Comparison of ENCODE assay signal across 34 cellular contexts in the genomic region with DNA sequence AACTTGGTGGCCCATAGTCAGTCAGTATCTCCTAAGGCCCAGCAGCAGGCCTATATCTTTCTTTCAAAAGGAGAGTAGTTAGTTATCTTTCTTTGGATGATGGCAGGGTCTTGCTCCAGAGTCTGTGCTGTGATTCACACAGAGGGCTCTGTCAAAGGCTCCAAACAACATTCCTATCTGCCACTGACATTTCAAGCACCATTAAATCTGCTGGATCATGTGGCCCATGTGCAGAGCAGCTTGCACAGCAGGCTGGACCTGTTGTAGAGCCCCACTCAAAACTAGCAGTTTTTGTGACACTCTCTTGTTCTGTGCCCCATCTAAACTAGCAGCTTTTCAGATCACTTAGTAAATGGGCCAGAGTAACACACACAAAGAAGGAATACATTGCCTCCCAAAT.
A peak's percentile ranks its signal among the peaks of the same experiment; 100 is the strongest.
DNase-seq lines count a peak whose midpoint lies in the region; ATAC-seq and TF ChIP-seq lines count a peak whose summit lies in the region.
"Had no signal": no experiment of that assay in that cellular context is flagged by ENCODE, and none has a peak within 500 bp of the region (broad histone marks: within the 10 kb centered on the region; RNA-seq: fewer than 3 reads in every experiment).

No MANE protein-coding gene starts in this region.

- H3K36me3 Mint-ChIP-seq in mesothelial cell of epicardium (peaks cover 20% of the 10 kb centered on the region), endothelial cell (ENCODE audit: low read depth, unreplicated experiment) (peaks cover 6% of the 10 kb centered on the region)

- intact Hi-C loops in IMR-90 (cut with micrococcal nuclease) = no loop called here

- H3K23ac ChIP-seq in IMR-90 (ENCODE audit: low read depth, low read length) = no peak overlapping the region

- no peak overlapping the region for H2AFZ ChIP-seq in IMR-90 (replicated peaks; ENCODE audit: low read length, poor library complexity)

- H3K27ac Mint-ChIP-seq in mesothelial cell of epicardium (peak overlapping the region; percentile 2), endothelial cell (ENCODE audit: unreplicated experiment) (no peak overlapping the region)
- H3K27ac Mint-ChIP-seq: activated naive CD8-positive, alpha-beta T cell treated with anti-CD3 and anti-CD28 coated beads, Interleukin-2, amount 10 ng/mL, durations not matched to agents 7 days and 5 days had no signal

- H3K4me2 ChIP-seq in IMR-90 (ENCODE audit: low read depth, low read length) = no peak overlapping the region
- H3K4me2 ChIP-seq: SK-N-SH had no signal

- H2AK9ac ChIP-seq in IMR-90 (replicated peaks; ENCODE audit: low read depth, low read length, poor library complexity) = no peak overlapping the region

- H3K9me3 ChIP-seq in IMR-90 (ENCODE audit: control insufficient read depth, insufficient read depth, low read length) = no peaks in the 10 kb centered on the region
- H3K9me3 ChIP-seq: Caco-2, heart right ventricle, left ventricle myocardium inferior, ovary, SK-N-SH had no signal

- H3K4me3 ChIP-seq in AG10803 (ENCODE audit: low read length) (no peak overlapping the region), IMR-90 (ENCODE audit: insufficient read depth, low read depth, low read length) (no peak overlapping the region), fibroblast of villous mesenchyme (ENCODE audit: low read depth, low read length) (no peak overlapping the region)
- H3K4me3 ChIP-seq: dorsolateral prefrontal cortex, heart right ventricle, K562, left ventricle myocardium inferior, ovary had no signal

- no peak for TF ChIP-seq POLR2A in IMR-90 (IDR thresholded peaks at IDR 0.05; ENCODE audit: low read depth, low read length)

- DNase-seq in AG10803 (ENCODE audit: low read depth) (peak; percentile 26), IMR-90 (peak; percentile 14), fibroblast of villous mesenchyme (ENCODE audit: low read depth) (peak; percentile 25), mesothelial cell of epicardium (ENCODE audit: low spot score in 2 of 2, unreplicated experiment in 2 of 2) (no peak), endothelial cell (ENCODE audit: low spot score) (no peak)
- DNase-seq: activated CD4-positive, alpha-beta T cell treated with anti-CD3 and anti-CD28 coated beads for 4 hours; activated CD8-positive, alpha-beta memory T cell treated with anti-CD3 and anti-CD28 coated beads for 24 hours; activated gamma-delta T cell; activated naive CD8-positive, alpha-beta T cell treated with anti-CD3 and anti-CD28 coated beads, Interleukin-2, amount 10 ng/mL, durations not matched to agents 7 days and 5 days; activated T-cell treated with anti-CD3 and anti-CD28 coated beads, Interleukin-2, amount 50 U/mL, for 1 hour; C1 segment of cervical spinal cord; Caco-2; DND-41; dorsolateral prefrontal cortex; HCEC 1CT; heart right ventricle; left ventricle myocardium inferior; naive thymus-derived CD8-positive, alpha-beta T cell; NCI-H1105; NCI-H1930; NCI-H345; NCI-H774; ovary; SK-N-SH; stimulated activated CD4-positive, alpha-beta T cell treated with anti-CD3 and anti-CD28 coated beads, Interleukin-12 subunit alpha, Interleukin-12 subunit beta, amount 100 ng/mL, for 4 hours; stimulated activated CD4-positive, alpha-beta T cell treated with anti-CD3 and anti-CD28 coated beads, Interleukin-4, amount 100 ng/mL, for 24 hours; substantia nigra; T-helper 2 cell had no signal

- H3K4me1 Mint-ChIP-seq in mesothelial cell of epicardium = peaks cover 23% of the 10 kb centered on the region
- H3K4me1 Mint-ChIP-seq in endothelial cell (ENCODE audit: unreplicated experiment) = no peaks in the 10 kb centered on the region

- H3K9me3 Mint-ChIP-seq in mesothelial cell of epicardium = no peaks in the 10 kb centered on the region
- no peaks in the 10 kb centered on the region for H3K9me3 Mint-ChIP-seq in endothelial cell (ENCODE audit: unreplicated experiment)
- H3K9me3 Mint-ChIP-seq: activated naive CD8-positive, alpha-beta T cell treated with anti-CD3 and anti-CD28 coated beads, Interleukin-2, amount 10 ng/mL, durations not matched to agents 7 days and 5 days; naive thymus-derived CD8-positive, alpha-beta T cell; stimulated activated effector memory CD8-positive, alpha-beta T cell treated with anti-CD3 and anti-CD28 coated beads, Interleukin-12 subunit alpha, Interleukin-12 subunit beta, amount 100 ng/mL, for 72 hours had no signal

- H4K8ac ChIP-seq in IMR-90 (ENCODE audit: low read depth in 2 of 2, low read length in 2 of 2) = no peak overlapping the region

- TF ChIP-seq RAD21 in IMR-90 (IDR thresholded peaks at IDR 0.05; ENCODE audit: low read length) = no peak

- no peaks in the 10 kb centered on the region for H3K27me3 ChIP-seq in IMR-90 (ENCODE audit: control insufficient read depth, insufficient read depth, low read length)
- H3K27me3 ChIP-seq: dorsolateral prefrontal cortex, heart right ventricle, ovary had no signal

- no peak overlapping the region for H2BK120ac ChIP-seq in IMR-90 (ENCODE audit: low read depth, low read length)

- no peak overlapping the region for H2BK15ac ChIP-seq in IMR-90 (ENCODE audit: low read depth, low read length)

- H3K27me3 Mint-ChIP-seq in mesothelial cell of epicardium (ENCODE audit: low read depth) (no peaks in the 10 kb centered on the region), endothelial cell (ENCODE audit: unreplicated experiment) (peaks cover 3% of the 10 kb centered on the region)
- H3K27me3 Mint-ChIP-seq: activated naive CD8-positive, alpha-beta T cell treated with anti-CD3 and anti-CD28 coated beads, Interleukin-2, amount 10 ng/mL, durations not matched to agents 7 days and 5 days; naive thymus-derived CD8-positive, alpha-beta T cell had no signal

- peaks cover 32% of the 10 kb centered on the region for H3K36me3 ChIP-seq in IMR-90 (ENCODE audit: control insufficient read depth, insufficient read depth, low read length)
- H3K36me3 ChIP-seq: ovary had no signal

- no peak overlapping the region for H2BK20ac ChIP-seq in IMR-90 (ENCODE audit: low read depth, low read length)

- no peak overlapping the region for H2BK5ac ChIP-seq in IMR-90 (ENCODE audit: low read depth, low read length, poor library complexity, severe bottlenecking)

- CTCF ChIA-PET in IMR-90 (lab: Yijun Ruan, JAX) = no interaction called here

- H4K5ac ChIP-seq in IMR-90 (ENCODE audit: low read depth, low read length) = no peak overlapping the region

- dilution Hi-C loops in IMR-90 (cut with HindIII; ENCODE audit: low sequenced_read_pairs, unreplicated experiment) = no loop called here

- ATAC-seq in IMR-90 (ENCODE audit: low read depth) = no peak
- ATAC-seq in SK-N-SH treated with all-trans-retinoic acid at 6 μM for 48 hours = no peak
- ATAC-seq in HG02588 (IDR thresholded peaks at IDR 0.05; ENCODE audit: unreplicated experiment) = no peak
- no peak for ATAC-seq in GM19351 (IDR thresholded peaks at IDR 0.05; ENCODE audit: unreplicated experiment)
- ATAC-seq: K562; naive thymus-derived CD8-positive, alpha-beta T cell; stimulated activated effector memory CD8-positive, alpha-beta T cell treated with anti-CD3 and anti-CD28 coated beads, Interleukin-12 subunit alpha, Interleukin-12 subunit beta, amount 100 ng/mL, for 72 hours had no signal

- peaks cover 2% of the 10 kb centered on the region; the same call in 1 of the 2 replicates for H3K4me1 ChIP-seq in IMR-90 (ENCODE audit: control insufficient read depth, insufficient read depth, low read length)
- H3K4me1 ChIP-seq: Caco-2 had no signal

- H3K27ac ChIP-seq in IMR-90 (ENCODE audit: insufficient read depth, low read length) = no peak overlapping the region
- H3K27ac ChIP-seq: dorsolateral prefrontal cortex, heart right ventricle, left ventricle myocardium inferior, ovary, RWPE1 had no signal

- no peak overlapping the region for H3K4ac ChIP-seq in IMR-90 (ENCODE audit: low read depth, low read length)

- peaks cover 2% of the 10 kb centered on the region; the same call in 1 of the 2 replicates for H4K20me1 ChIP-seq in IMR-90 (ENCODE audit: insufficient read depth, low read length)

- no peak overlapping the region for H3K9ac ChIP-seq in IMR-90 (ENCODE audit: low read depth, low read length)
- H3K9ac ChIP-seq: SK-N-SH had no signal

- BruUV-seq in IMR-90 (replicated peaks; lab: Mats Ljungman, UMichigan) = no TSS peak

- TF ChIP-seq CTCF in AG10803 (conservative IDR thresholded peaks at IDR 0.05; ENCODE audit: low read length) (no peak), IMR-90 (conservative IDR thresholded peaks at IDR 0.05; ENCODE audit: low read depth, low read length) (no peak), fibroblast of villous mesenchyme (IDR thresholded peaks at IDR 0.05; ENCODE audit: insufficient read depth, low read depth, low read length) (no peak), mesothelial cell of epicardium (IDR thresholded peaks at IDR 0.05; ENCODE audit: unreplicated experiment) (no peak), endothelial cell (IDR thresholded peaks at IDR 0.05; ENCODE audit: unreplicated experiment) (no peak)

- H2AK5ac ChIP-seq in IMR-90 (ENCODE audit: low read depth, low read length) = no peak overlapping the region

- no peak overlapping the region for H3K56ac ChIP-seq in IMR-90 (ENCODE audit: extremely low read depth, insufficient read depth, low read length)

- H3K18ac ChIP-seq in IMR-90 (ENCODE audit: low read depth, low read length) = no peak overlapping the region

- no peaks in the 10 kb centered on the region; the same call in 1 of the 2 replicates for H3K9me1 ChIP-seq in IMR-90 (ENCODE audit: insufficient read depth, low read length)

- in situ Hi-C loops in IMR-90 (cut with MboI; ENCODE audit: low sequenced_read_pairs) = no loop called here

- H3K14ac ChIP-seq in IMR-90 (replicated peaks; ENCODE audit: low read depth, low read length) = no peak overlapping the region

- POLR2A ChIA-PET in IMR-90 (lab: Charles Lee; ENCODE audit: unreplicated experiment) = no interaction called here

- H3K4me3 Mint-ChIP-seq in mesothelial cell of epicardium (no peak overlapping the region), endothelial cell (ENCODE audit: unreplicated experiment) (no peak overlapping the region)
- H3K4me3 Mint-ChIP-seq: activated naive CD8-positive, alpha-beta T cell treated with anti-CD3 and anti-CD28 coated beads, Interleukin-2, amount 10 ng/mL, durations not matched to agents 7 days and 5 days; naive thymus-derived CD8-positive, alpha-beta T cell; stimulated activated effector memory CD8-positive, alpha-beta T cell treated with anti-CD3 and anti-CD28 coated beads, Interleukin-12 subunit alpha, Interleukin-12 subunit beta, amount 100 ng/mL, for 72 hours had no signal

- H3K79me1 ChIP-seq in IMR-90 (ENCODE audit: low read depth in 1 of 2, low read length in 2 of 2) = peaks cover 0 to 22% of the 10 kb centered on the region in 2 experiments; a peak in 3 of 4 replicates

- H4K91ac ChIP-seq in IMR-90 (ENCODE audit: insufficient read depth, low read depth, low read length) = no peak overlapping the region

TF ChIP-seq in IMR-90, 13 proteins besides CTCF, POLR2A, EP300 and RAD21 (continues in another document):
- TF ChIP-seq SMC3 (IDR thresholded peaks at IDR 0.05; ENCODE audit: low read depth, low read length) = no peak
- TF ChIP-seq MXI1 (IDR thresholded peaks at IDR 0.05; ENCODE audit: borderline replicate concordance, low read depth, low read length) = no peak

TF ChIP-seq in SK-N-SH treated with all-trans-retinoic acid at 6 μM for 48 hours, 23 proteins besides CTCF, POLR2A, EP300 and RAD21 (continues in another document):
- TF ChIP-seq RARB (CRISPR knock-in tag; IDR thresholded peaks at IDR 0.05) = no peak
- TF ChIP-seq BACH2 (CRISPR knock-in tag; IDR thresholded peaks at IDR 0.05; ENCODE audit: borderline replicate concordance) = no peak
- no peak for TF ChIP-seq ZNF8 (CRISPR knock-in tag; IDR thresholded peaks at IDR 0.05)

Comparison
In these comparisons a context has a peak if more than half of its experiments do, and no peak if none do; other contexts are left out.
1. DNase-seq: peak in AG10803 (single experiment), IMR-90 (single experiment) and fibroblast of villous mesenchyme (single experiment); none in mesothelial cell of epicardium (0 of 2) and endothelial cell (single experiment).